In genomic region chr3:13588221-13588701, GRCh38 we compare ENCODE assay signal across 20 cellular contexts. TPM values are rescaled to one million over a fixed set of nuclear protein-coding genes. Genes with fewer than 3 reads are reported as not detected.
"Had no signal": no experiment of that assay in that cellular context is flagged by ENCODE, and none has a peak within 500 bp of the region (broad histone marks: within the 10 kb centered on the region; RNA-seq: fewer than 3 reads in every experiment).

No MANE protein-coding gene starts in this region.

- H3K4me3 ChIP-seq: adrenal gland, cardiac muscle cell, neural progenitor cell, pancreas, tibial nerve had no signal

- H3K27me3 Mint-ChIP-seq: activated CD4-positive, alpha-beta memory T cell treated with anti-CD3 and anti-CD28 coated beads for 36 hours; activated CD4-positive, alpha-beta T cell treated with anti-CD3 and anti-CD28 coated beads for 36 hours; effector memory CD8-positive, alpha-beta T cell had no signal

- H3K36me3 ChIP-seq: adrenal gland, cardiac muscle cell, neural progenitor cell, pancreas, tibial nerve had no signal

- H3K4me3 Mint-ChIP-seq: activated CD4-positive, alpha-beta memory T cell treated with anti-CD3 and anti-CD28 coated beads for 36 hours; activated CD4-positive, alpha-beta T cell treated with anti-CD3 and anti-CD28 coated beads for 36 hours; activated T-helper 1 cell treated with anti-CD3 and anti-CD28 coated beads, Interleukin-12 subunit alpha, Interleukin-12 subunit beta, Interleukin-2, Interleukin-4 antibody, amounts not matched to agents 30 ng/mL and 10 ng/mL and 1 ng/mL, durations not matched to agents 14 hours and 24 hours and 36 hours; effector memory CD8-positive, alpha-beta T cell; neural progenitor cell had no signal

- H2AFZ ChIP-seq: neural progenitor cell had no signal

- H3K9me3 ChIP-seq: adrenal gland, pancreas, tibial nerve had no signal

- H3K27me3 ChIP-seq: adrenal gland, cardiac muscle cell, neural progenitor cell, pancreas, tibial nerve had no signal

- H3K9ac ChIP-seq: neural progenitor cell had no signal

- H3K9me3 Mint-ChIP-seq: activated CD4-positive, alpha-beta memory T cell treated with anti-CD3 and anti-CD28 coated beads for 36 hours; activated naive CD4-positive, alpha-beta T cell treated with anti-CD3 and anti-CD28 coated beads, Interleukin-2, amount 50 U/mL, for 72 hours; activated T-helper 1 cell treated with anti-CD3 and anti-CD28 coated beads, Interleukin-12 subunit alpha, Interleukin-12 subunit beta, Interleukin-2, Interleukin-4 antibody, amounts not matched to agents 30 ng/mL and 10 ng/mL and 1 ng/mL, durations not matched to agents 14 hours and 24 hours and 36 hours; effector memory CD8-positive, alpha-beta T cell; neural progenitor cell had no signal

- H3K27ac Mint-ChIP-seq: activated CD4-positive, alpha-beta memory T cell treated with anti-CD3 and anti-CD28 coated beads for 36 hours; activated CD4-positive, alpha-beta T cell treated with anti-CD3 and anti-CD28 coated beads for 36 hours; activated naive CD4-positive, alpha-beta T cell treated with anti-CD3 and anti-CD28 coated beads, Interleukin-2, amount 50 U/mL, for 72 hours; activated T-helper 1 cell treated with anti-CD3 and anti-CD28 coated beads, Interleukin-12 subunit alpha, Interleukin-12 subunit beta, Interleukin-2, Interleukin-4 antibody, amounts not matched to agents 30 ng/mL and 10 ng/mL and 1 ng/mL, durations not matched to agents 14 hours and 24 hours and 36 hours; effector memory CD8-positive, alpha-beta T cell; neural progenitor cell had no signal

- H3K4me1 ChIP-seq: adrenal gland, neural progenitor cell, pancreas had no signal

- H3K4me1 Mint-ChIP-seq: activated CD4-positive, alpha-beta T cell treated with anti-CD3 and anti-CD28 coated beads for 36 hours had no signal

- ATAC-seq: activated CD4-positive, alpha-beta T cell treated with anti-CD3 and anti-CD28 coated beads for 36 hours; activated naive CD4-positive, alpha-beta T cell treated with anti-CD3 and anti-CD28 coated beads, Interleukin-2, amount 50 U/mL, for 72 hours; effector memory CD8-positive, alpha-beta T cell; pancreas had no signal

- H3K36me3 Mint-ChIP-seq: activated CD4-positive, alpha-beta memory T cell treated with anti-CD3 and anti-CD28 coated beads for 36 hours; activated naive CD4-positive, alpha-beta T cell treated with anti-CD3 and anti-CD28 coated beads, Interleukin-2, amount 50 U/mL, for 72 hours; neural progenitor cell had no signal

- H3K27ac ChIP-seq: adrenal gland, epithelial cell of prostate, neural progenitor cell, pancreas had no signal

- DNase-seq: activated CD4-positive, alpha-beta memory T cell treated with anti-CD3 and anti-CD28 coated beads for 36 hours; activated CD4-positive, alpha-beta T cell treated with anti-CD3 and anti-CD28 coated beads for 36 hours; activated gamma-delta T cell treated with Interleukin-2 at 50 U/mL for 16 hours; activated T-cell treated with anti-CD3 and anti-CD28 coated beads for 4 hours; adrenal gland; dermis blood vessel endothelial cell; effector memory CD8-positive, alpha-beta T cell; foreskin melanocyte; glutamatergic neuron; mammary epithelial cell; pancreas; stimulated activated naive CD4-positive, alpha-beta T cell; SW 1271; T-helper 2 cell had no signal

- H3K4me2 ChIP-seq: neural progenitor cell had no signal

RNA-seq across cellular contexts. Expression of gene FBLN2, which starts 39.3 kb away (rescaled TPM):
- total RNA-seq: activated CD4-positive, alpha-beta memory T cell treated with anti-CD3 and anti-CD28 coated beads for 36 hours; activated naive CD4-positive, alpha-beta T cell treated with anti-CD3 and anti-CD28 coated beads, Interleukin-2, amount 50 U/mL, for 72 hours; activated T-helper 1 cell treated with anti-CD3 and anti-CD28 coated beads, Interleukin-12 subunit alpha, Interleukin-12 subunit beta, Interleukin-2, Interleukin-4 antibody, amounts not matched to agents 30 ng/mL and 10 ng/mL and 1 ng/mL, durations not matched to agents 14 hours and 24 hours and 36 hours had no signal
